13 cellular contexts compared by ENCODE assay signal in genomic region chr17:1621273-1621954, GRCh38.
"Had no signal": no experiment of that assay in that cellular context is flagged by ENCODE, and none has a peak within 500 bp of the region (broad histone marks: within the 10 kb centered on the region; RNA-seq: fewer than 3 reads in every experiment).

No MANE protein-coding gene starts in this region.

- ATAC-seq: activated CD4-positive, CD25-positive, alpha-beta regulatory T cell treated with anti-CD3 and anti-CD28 coated beads, Interleukin-2, amount 50 U/mL, for 24 hours; esophagus mucosa; left lung; natural killer cell treated with Interleukin-12 subunit alpha and Interleukin-12 subunit beta and Interleukin-15 and Interleukin-18, amount 100 ng/mL, for 72 hours; T-helper 17 cell had no signal

- H3K4me3 ChIP-seq: left lung, ovary, stomach, uterus had no signal

- H3K36me3 ChIP-seq: ovary, uterus had no signal

- H3K27ac ChIP-seq: left lung, ovary, stomach, uterus had no signal

- H3K4me1 ChIP-seq: uterus had no signal

- H3K27me3 ChIP-seq: left lung, ovary, stomach, uterus had no signal

- DNase-seq: activated CD4-positive, alpha-beta T cell treated with anti-CD3 and anti-CD28 coated beads, Interleukin-2, amount 50 U/mL, for 4 hours; activated T-cell treated with anti-CD3 and anti-CD28 coated beads, Interleukin-2, amount 50 U/mL, for 1 hour; cortex of kidney; left lung; ovary; stimulated activated CD4-positive, alpha-beta T cell treated with anti-CD3 and anti-CD28 coated beads, Interleukin-4, amount 100 ng/mL, for 1 hour; stimulated activated CD8-positive, alpha-beta memory T cell treated with anti-CD3 and anti-CD28 coated beads, Interleukin-4, amount 100 ng/mL, for 48 hours; stomach; T-helper 17 cell; uterus had no signal

- H3K9me3 ChIP-seq: left lung, ovary, stomach, uterus had no signal
